ENCODE assay signal across 8 cellular contexts in the genomic region with DNA sequence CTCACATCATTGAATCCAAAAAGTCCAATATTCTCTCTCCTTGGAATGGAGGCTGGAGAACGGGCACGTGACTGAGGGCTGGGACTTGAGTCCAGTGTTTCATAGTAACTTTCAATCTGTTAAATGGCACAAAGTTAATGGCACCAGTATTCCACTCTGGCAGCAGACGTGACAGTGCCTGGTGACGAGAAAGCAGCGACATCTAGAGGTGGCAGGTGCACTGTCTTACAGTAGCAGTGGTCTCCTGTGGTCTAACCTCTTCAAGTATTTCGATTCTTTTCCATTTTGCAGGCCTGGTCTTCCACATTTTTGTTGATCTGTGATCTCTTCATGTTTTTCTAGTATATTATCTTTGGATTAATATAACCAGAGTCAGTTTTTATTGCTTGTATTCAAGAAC.
DNase-seq lines count a peak whose midpoint lies in the region; ATAC-seq, FAIRE-seq and TF ChIP-seq lines count a peak whose summit lies in the region.

No MANE protein-coding gene starts in this region.

- no peak for TF ChIP-seq POLR2A in esophagus muscularis mucosa (IDR thresholded peaks at IDR 0.05; ENCODE audit: low read depth)

- no peak overlapping the region for H3K4me2 ChIP-seq in mesenchymal stem cell (ENCODE audit: low read length, poor library complexity, severe bottlenecking)

- no peak overlapping the region for H2AK5ac ChIP-seq in mesenchymal stem cell (ENCODE audit: low read length, severe bottlenecking)

- no peak overlapping the region for H3K9ac ChIP-seq in mesenchymal stem cell (ENCODE audit: low read length)

- no peak for TF ChIP-seq EP300 in esophagus muscularis mucosa (IDR thresholded peaks at IDR 0.05)

- H3K23ac ChIP-seq in mesenchymal stem cell (ENCODE audit: low read length in 2 of 2) = no peak overlapping the region

- WGBS in mesenchymal stem cell = 45% methylated on average over 5 of the region's 6 CpGs
- 81% methylated on average over 6 of the region's 6 CpGs for WGBS in esophagus muscularis mucosa

- H3K27ac ChIP-seq in mesenchymal stem cell (ENCODE audit: low read length, poor library complexity, severe bottlenecking) = no peak overlapping the region
- H3K27ac ChIP-seq in esophagus muscularis mucosa (replicated peaks in 1 of 4) = no peak overlapping the region

- no peaks in the 10 kb centered on the region for H3K27me3 Mint-ChIP-seq in activated CD4-positive, alpha-beta T cell treated with anti-CD3 and anti-CD28 coated beads for 36 hours
- H3K27me3 Mint-ChIP-seq in activated CD4-positive, alpha-beta T cell treated with anti-CD3 and anti-CD28 coated beads, Interleukin-2, amount 10 ng/mL, durations not matched to agents 7 days and 5 days = no peaks in the 10 kb centered on the region

- no peak overlapping the region for H3K27ac Mint-ChIP-seq in activated CD4-positive, alpha-beta T cell treated with anti-CD3 and anti-CD28 coated beads for 36 hours
- H3K27ac Mint-ChIP-seq in activated CD4-positive, alpha-beta T cell treated with anti-CD3 and anti-CD28 coated beads, Interleukin-2, amount 10 ng/mL, durations not matched to agents 7 days and 5 days = no peak overlapping the region

- no peaks in the 10 kb centered on the region for H3K4me1 ChIP-seq in mesenchymal stem cell (ENCODE audit: control insufficient read depth, insufficient read depth, low read depth, low read length)
- no peaks in the 10 kb centered on the region for H3K4me1 ChIP-seq in esophagus muscularis mucosa

- H3K27me3 ChIP-seq in mesenchymal stem cell (ENCODE audit: control insufficient read depth in 1 of 2, insufficient read depth in 1 of 2, low read length in 2 of 2) (no peaks in the 10 kb centered on the region), esophagus muscularis mucosa (no peaks in the 10 kb centered on the region)

- H3K36me3 ChIP-seq in mesenchymal stem cell (ENCODE audit: control insufficient read depth in 1 of 2, insufficient read depth in 2 of 2, low read depth in 1 of 2, low read length in 2 of 2) (no peaks in the 10 kb centered on the region), esophagus muscularis mucosa (no peaks in the 10 kb centered on the region)

- no peak overlapping the region for H3K14ac ChIP-seq in mesenchymal stem cell (ENCODE audit: low read length in 2 of 2)

- no peak overlapping the region for H2BK5ac ChIP-seq in mesenchymal stem cell (ENCODE audit: low read depth, low read length, poor library complexity, severe bottlenecking)

- H3K4me3 Mint-ChIP-seq in activated CD4-positive, alpha-beta T cell treated with anti-CD3 and anti-CD28 coated beads for 36 hours = no peak overlapping the region
- no peak overlapping the region for H3K4me3 Mint-ChIP-seq in activated CD4-positive, alpha-beta T cell treated with anti-CD3 and anti-CD28 coated beads, Interleukin-2, amount 10 ng/mL, durations not matched to agents 7 days and 5 days

- peaks cover 5% of the 10 kb centered on the region for H3K4me1 Mint-ChIP-seq in activated CD4-positive, alpha-beta T cell treated with anti-CD3 and anti-CD28 coated beads for 36 hours
- H3K4me1 Mint-ChIP-seq in activated CD4-positive, alpha-beta T cell treated with anti-CD3 and anti-CD28 coated beads, Interleukin-2, amount 10 ng/mL, durations not matched to agents 7 days and 5 days = peaks cover 12% of the 10 kb centered on the region

- CTCF ChIA-PET in activated CD4-positive, alpha-beta T cell treated with anti-CD3 and anti-CD28 coated beads for 36 hours (lab: Charles Lee) = no interaction called here
- CTCF ChIA-PET in activated CD4-positive, alpha-beta T cell treated with anti-CD3 and anti-CD28 coated beads, Interleukin-2, amount 10 ng/mL, durations not matched to agents 7 days and 5 days (lab: Charles Lee) = no interaction called here

- no peaks in the 10 kb centered on the region for H3K79me1 ChIP-seq in mesenchymal stem cell (replicated peaks; ENCODE audit: low read length, poor library complexity, severe bottlenecking)

- H3K9me3 ChIP-seq in mesenchymal stem cell (ENCODE audit: control insufficient read depth, low read length) (no peaks in the 10 kb centered on the region), esophagus muscularis mucosa (no peaks in the 10 kb centered on the region)

- no peak for TF ChIP-seq CTCF in esophagus muscularis mucosa (IDR thresholded peaks at IDR 0.05)

- POLR2A ChIA-PET in activated CD4-positive, alpha-beta T cell treated with anti-CD3 and anti-CD28 coated beads for 36 hours (lab: Charles Lee) = no interaction called here
- POLR2A ChIA-PET in activated CD4-positive, alpha-beta T cell treated with anti-CD3 and anti-CD28 coated beads, Interleukin-2, amount 10 ng/mL, durations not matched to agents 7 days and 5 days (lab: Charles Lee) = no interaction called here

- intact Hi-C loops in activated CD4-positive, alpha-beta T cell treated with anti-CD3 and anti-CD28 coated beads for 36 hours (cut with DNase I, micrococcal nuclease) = no loop called here
- intact Hi-C loops in esophagus muscularis mucosa (cut with DNase I) = no loop called here

- no peak overlapping the region for H2BK120ac ChIP-seq in mesenchymal stem cell (ENCODE audit: low read depth, low read length)

- no peak overlapping the region for H4K8ac ChIP-seq in mesenchymal stem cell (ENCODE audit: low read length)

- no peak overlapping the region for H3K4me3 ChIP-seq in mesenchymal stem cell (ENCODE audit: insufficient read depth in 1 of 2, low read depth in 1 of 2, low read length in 2 of 2)
- no peak overlapping the region for H3K4me3 ChIP-seq in esophagus muscularis mucosa

- H3K4ac ChIP-seq in mesenchymal stem cell (ENCODE audit: low read depth in 1 of 2, low read length in 2 of 2) = no peak overlapping the region

- no peak for FAIRE-seq in RCC 7860 (lab: Jason Lieb, UNC)

- H3K18ac ChIP-seq in mesenchymal stem cell (ENCODE audit: low read depth in 1 of 2, low read length in 2 of 2) = no peak overlapping the region

- peak; percentile 39 for DNase-seq in activated CD4-positive, alpha-beta T cell treated with anti-CD3 and anti-CD28 coated beads for 36 hours
- DNase-seq in activated CD4-positive, alpha-beta T cell treated with anti-CD3 and anti-CD28 coated beads, Interleukin-2, amount 10 ng/mL, durations not matched to agents 7 days and 5 days = no peak
- DNase-seq in RCC 7860 (ENCODE audit: low spot score) = peak; percentile 31
- peak; percentile 6 for DNase-seq in mesenchymal stem cell
- DNase-seq in esophagus muscularis mucosa (ENCODE audit: extremely low spot score) = no peak
- no peak for DNase-seq in stimulated activated CD4-positive, alpha-beta T cell treated with anti-CD3 and anti-CD28 coated beads, Interleukin-2, amount 100 ng/mL, for 24 hours

- H3K9me3 Mint-ChIP-seq in activated CD4-positive, alpha-beta T cell treated with anti-CD3 and anti-CD28 coated beads for 36 hours (ENCODE audit: low read depth) = no peaks in the 10 kb centered on the region
- no peaks in the 10 kb centered on the region for H3K9me3 Mint-ChIP-seq in activated CD4-positive, alpha-beta T cell treated with anti-CD3 and anti-CD28 coated beads, Interleukin-2, amount 10 ng/mL, durations not matched to agents 7 days and 5 days

- H2BK12ac ChIP-seq in mesenchymal stem cell (ENCODE audit: low read length in 2 of 2) = no peak overlapping the region

- H2BK15ac ChIP-seq in mesenchymal stem cell (ENCODE audit: low read depth, poor library complexity, severe bottlenecking) = no peak overlapping the region

- H2AFZ ChIP-seq in mesenchymal stem cell (ENCODE audit: low read depth, low read length) = no peak overlapping the region

- H3K36me3 Mint-ChIP-seq in activated CD4-positive, alpha-beta T cell treated with anti-CD3 and anti-CD28 coated beads for 36 hours (ENCODE audit: low read depth) = no peaks in the 10 kb centered on the region
- no peaks in the 10 kb centered on the region for H3K36me3 Mint-ChIP-seq in activated CD4-positive, alpha-beta T cell treated with anti-CD3 and anti-CD28 coated beads, Interleukin-2, amount 10 ng/mL, durations not matched to agents 7 days and 5 days (ENCODE audit: low read depth)

- ATAC-seq in activated CD4-positive, alpha-beta T cell treated with anti-CD3 and anti-CD28 coated beads for 36 hours = peak; percentile 39
- ATAC-seq in HG02852 (IDR thresholded peaks at IDR 0.05; ENCODE audit: unreplicated experiment) (peak; percentile 62), HG02973 (IDR thresholded peaks at IDR 0.05; ENCODE audit: unreplicated experiment) (no peak)

- H4K91ac ChIP-seq in mesenchymal stem cell (ENCODE audit: low read length) = no peak overlapping the region

Comparison
In these comparisons a context has a peak if more than half of its experiments do, and no peak if none do; other contexts are left out.
1. DNase-seq: peak in activated CD4-positive, alpha-beta T cell treated with anti-CD3 and anti-CD28 coated beads for 36 hours (single experiment), RCC 7860 (single experiment) and mesenchymal stem cell (single experiment); none in activated CD4-positive, alpha-beta T cell treated with anti-CD3 and anti-CD28 coated beads, Interleukin-2, amount 10 ng/mL, durations not matched to agents 7 days and 5 days (single experiment), esophagus muscularis mucosa (single experiment) and stimulated activated CD4-positive, alpha-beta T cell treated with anti-CD3 and anti-CD28 coated beads, Interleukin-2, amount 100 ng/mL, for 24 hours (0 of 2).